Comparison of ENCODE assay signal across 1 cellular context in the genomic region with DNA sequence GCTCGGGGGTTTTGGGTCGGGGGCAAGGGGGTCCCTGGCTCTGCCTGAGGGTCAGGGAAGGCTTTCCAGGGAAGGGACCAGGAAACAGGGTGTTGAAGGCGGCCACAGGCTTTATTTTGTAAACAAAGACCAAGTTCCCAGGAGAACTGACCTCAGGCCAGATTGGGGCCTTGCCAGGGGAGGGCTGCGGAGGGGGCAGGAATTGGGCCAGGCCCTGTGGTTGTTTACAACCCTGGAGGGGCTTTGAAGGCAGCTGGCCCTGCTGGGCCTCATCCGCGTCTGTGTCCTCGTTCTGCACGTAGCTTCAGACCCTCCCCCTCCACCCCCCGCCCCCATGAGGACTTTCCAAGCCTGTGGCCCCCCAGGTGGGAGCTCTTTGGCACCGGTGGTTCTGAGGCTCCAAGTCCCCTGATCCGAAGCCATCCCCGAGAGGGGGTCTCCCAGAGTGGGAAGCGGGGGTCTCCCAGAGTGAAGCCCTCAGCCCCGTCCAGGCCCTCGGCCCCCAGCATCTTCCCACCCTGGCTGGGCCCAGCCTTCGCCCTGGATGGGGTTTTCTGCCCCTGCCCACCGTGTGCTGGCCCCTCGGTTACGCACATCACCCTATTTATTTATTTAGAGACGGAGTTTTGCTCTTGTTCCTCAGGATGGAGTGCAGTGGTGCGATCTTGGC.
TF ChIP-seq lines count a peak whose summit lies in the region.

No MANE protein-coding gene starts in this region.

TF ChIP-seq in HepG2, 621 proteins besides CTCF, POLR2A, EP300 and RAD21 (continued from another document and continues in another):
- TF ChIP-seq, protein P1, sequence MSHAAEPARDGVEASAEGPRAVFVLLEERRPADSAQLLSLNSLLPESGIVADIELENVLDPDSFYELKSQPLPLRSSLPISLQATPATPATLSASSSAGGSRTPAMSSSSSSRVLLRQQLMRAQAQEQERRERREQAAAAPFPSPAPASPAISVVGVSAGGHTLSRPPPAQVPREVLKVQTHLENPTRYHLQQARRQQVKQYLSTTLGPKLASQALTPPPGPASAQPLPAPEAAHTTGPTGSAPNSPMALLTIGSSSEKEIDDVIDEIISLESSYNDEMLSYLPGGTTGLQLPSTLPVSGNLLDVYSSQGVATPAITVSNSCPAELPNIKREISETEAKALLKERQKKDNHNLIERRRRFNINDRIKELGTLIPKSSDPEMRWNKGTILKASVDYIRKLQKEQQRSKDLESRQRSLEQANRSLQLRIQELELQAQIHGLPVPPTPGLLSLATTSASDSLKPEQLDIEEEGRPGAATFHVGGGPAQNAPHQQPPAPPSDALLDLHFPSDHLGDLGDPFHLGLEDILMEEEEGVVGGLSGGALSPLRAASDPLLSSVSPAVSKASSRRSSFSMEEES (CRISPR knock-in tag; IDR thresholded peaks at IDR 0.05): 0 out of 2 replicates have a peak, but pooled peaks have one; percentile 14
- TF ChIP-seq SAFB2 (CRISPR knock-in tag; IDR thresholded peaks at IDR 0.05; ENCODE audit: borderline replicate concordance, low read depth): 0 out of 2 replicates have a peak, but pooled peaks have one; percentile 13
- TF ChIP-seq, protein P2, sequence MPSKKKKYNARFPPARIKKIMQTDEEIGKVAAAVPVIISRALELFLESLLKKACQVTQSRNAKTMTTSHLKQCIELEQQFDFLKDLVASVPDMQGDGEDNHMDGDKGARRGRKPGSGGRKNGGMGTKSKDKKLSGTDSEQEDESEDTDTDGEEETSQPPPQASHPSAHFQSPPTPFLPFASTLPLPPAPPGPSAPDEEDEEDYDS (CRISPR knock-in tag; IDR thresholded peaks at IDR 0.05): peak; percentile 47; the same call in 1 of the 2 replicates
- TF ChIP-seq ZNF619 (CRISPR knock-in tag; IDR thresholded peaks at IDR 0.05): no peak
- TF ChIP-seq, protein P3, sequence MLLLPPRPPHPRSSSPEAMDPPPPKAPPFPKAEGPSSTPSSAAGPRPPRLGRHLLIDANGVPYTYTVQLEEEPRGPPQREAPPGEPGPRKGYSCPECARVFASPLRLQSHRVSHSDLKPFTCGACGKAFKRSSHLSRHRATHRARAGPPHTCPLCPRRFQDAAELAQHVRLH (CRISPR knock-in tag; IDR thresholded peaks at IDR 0.05; ENCODE audit: borderline replicate concordance, low read depth): peak; percentile 38; the same call in 1 of the 2 replicates
- TF ChIP-seq, protein P4, sequence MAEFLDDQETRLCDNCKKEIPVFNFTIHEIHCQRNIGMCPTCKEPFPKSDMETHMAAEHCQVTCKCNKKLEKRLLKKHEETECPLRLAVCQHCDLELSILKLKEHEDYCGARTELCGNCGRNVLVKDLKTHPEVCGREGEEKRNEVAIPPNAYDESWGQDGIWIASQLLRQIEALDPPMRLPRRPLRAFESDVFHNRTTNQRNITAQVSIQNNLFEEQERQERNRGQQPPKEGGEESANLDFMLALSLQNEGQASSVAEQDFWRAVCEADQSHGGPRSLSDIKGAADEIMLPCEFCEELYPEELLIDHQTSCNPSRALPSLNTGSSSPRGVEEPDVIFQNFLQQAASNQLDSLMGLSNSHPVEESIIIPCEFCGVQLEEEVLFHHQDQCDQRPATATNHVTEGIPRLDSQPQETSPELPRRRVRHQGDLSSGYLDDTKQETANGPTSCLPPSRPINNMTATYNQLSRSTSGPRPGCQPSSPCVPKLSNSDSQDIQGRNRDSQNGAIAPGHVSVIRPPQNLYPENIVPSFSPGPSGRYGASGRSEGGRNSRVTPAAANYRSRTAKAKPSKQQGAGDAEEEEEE (CRISPR knock-in tag; IDR thresholded peaks at IDR 0.05; ENCODE audit: borderline replicate concordance): no peak
- TF ChIP-seq ZFX (CRISPR knock-in tag; IDR thresholded peaks at IDR 0.05; ENCODE audit: low read depth): peak; percentile 83
- TF ChIP-seq ZFY (CRISPR knock-in tag; IDR thresholded peaks at IDR 0.05): peak; percentile 55; the same call in 1 of the 2 replicates
- TF ChIP-seq RNF2 (conservative IDR thresholded peaks at IDR 0.05; ENCODE audit: low read depth): no peak
- peak; percentile 56; the same call in 1 of the 2 replicates for TF ChIP-seq GATAD2A (CRISPR knock-in tag; IDR thresholded peaks at IDR 0.05)
- peak; percentile 50; the same call in 1 of the 2 replicates for TF ChIP-seq ZBTB38 (CRISPR knock-in tag; IDR thresholded peaks at IDR 0.05)
- TF ChIP-seq, protein P5, sequence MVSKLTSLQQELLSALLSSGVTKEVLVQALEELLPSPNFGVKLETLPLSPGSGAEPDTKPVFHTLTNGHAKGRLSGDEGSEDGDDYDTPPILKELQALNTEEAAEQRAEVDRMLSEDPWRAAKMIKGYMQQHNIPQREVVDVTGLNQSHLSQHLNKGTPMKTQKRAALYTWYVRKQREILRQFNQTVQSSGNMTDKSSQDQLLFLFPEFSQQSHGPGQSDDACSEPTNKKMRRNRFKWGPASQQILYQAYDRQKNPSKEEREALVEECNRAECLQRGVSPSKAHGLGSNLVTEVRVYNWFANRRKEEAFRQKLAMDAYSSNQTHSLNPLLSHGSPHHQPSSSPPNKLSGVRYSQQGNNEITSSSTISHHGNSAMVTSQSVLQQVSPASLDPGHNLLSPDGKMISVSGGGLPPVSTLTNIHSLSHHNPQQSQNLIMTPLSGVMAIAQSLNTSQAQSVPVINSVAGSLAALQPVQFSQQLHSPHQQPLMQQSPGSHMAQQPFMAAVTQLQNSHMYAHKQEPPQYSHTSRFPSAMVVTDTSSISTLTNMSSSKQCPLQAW (CRISPR knock-in tag; IDR thresholded peaks at IDR 0.05): 0 out of 2 replicates have a peak, but pooled peaks have one; percentile 45
- TF ChIP-seq ETV5 (CRISPR knock-in tag; IDR thresholded peaks at IDR 0.05; ENCODE audit: borderline replicate concordance): peak; percentile 73; the same call in 1 of the 2 replicates
- peak; percentile 56 for TF ChIP-seq HDAC2 (CRISPR knock-in tag; IDR thresholded peaks at IDR 0.05)
- TF ChIP-seq, protein P6, sequence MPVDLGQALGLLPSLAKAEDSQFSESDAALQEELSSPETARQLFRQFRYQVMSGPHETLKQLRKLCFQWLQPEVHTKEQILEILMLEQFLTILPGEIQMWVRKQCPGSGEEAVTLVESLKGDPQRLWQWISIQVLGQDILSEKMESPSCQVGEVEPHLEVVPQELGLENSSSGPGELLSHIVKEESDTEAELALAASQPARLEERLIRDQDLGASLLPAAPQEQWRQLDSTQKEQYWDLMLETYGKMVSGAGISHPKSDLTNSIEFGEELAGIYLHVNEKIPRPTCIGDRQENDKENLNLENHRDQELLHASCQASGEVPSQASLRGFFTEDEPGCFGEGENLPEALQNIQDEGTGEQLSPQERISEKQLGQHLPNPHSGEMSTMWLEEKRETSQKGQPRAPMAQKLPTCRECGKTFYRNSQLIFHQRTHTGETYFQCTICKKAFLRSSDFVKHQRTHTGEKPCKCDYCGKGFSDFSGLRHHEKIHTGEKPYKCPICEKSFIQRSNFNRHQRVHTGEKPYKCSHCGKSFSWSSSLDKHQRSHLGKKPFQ (CRISPR knock-in tag; IDR thresholded peaks at IDR 0.05; ENCODE audit: insufficient replicate concordance): no peak
- TF ChIP-seq, protein P7, sequence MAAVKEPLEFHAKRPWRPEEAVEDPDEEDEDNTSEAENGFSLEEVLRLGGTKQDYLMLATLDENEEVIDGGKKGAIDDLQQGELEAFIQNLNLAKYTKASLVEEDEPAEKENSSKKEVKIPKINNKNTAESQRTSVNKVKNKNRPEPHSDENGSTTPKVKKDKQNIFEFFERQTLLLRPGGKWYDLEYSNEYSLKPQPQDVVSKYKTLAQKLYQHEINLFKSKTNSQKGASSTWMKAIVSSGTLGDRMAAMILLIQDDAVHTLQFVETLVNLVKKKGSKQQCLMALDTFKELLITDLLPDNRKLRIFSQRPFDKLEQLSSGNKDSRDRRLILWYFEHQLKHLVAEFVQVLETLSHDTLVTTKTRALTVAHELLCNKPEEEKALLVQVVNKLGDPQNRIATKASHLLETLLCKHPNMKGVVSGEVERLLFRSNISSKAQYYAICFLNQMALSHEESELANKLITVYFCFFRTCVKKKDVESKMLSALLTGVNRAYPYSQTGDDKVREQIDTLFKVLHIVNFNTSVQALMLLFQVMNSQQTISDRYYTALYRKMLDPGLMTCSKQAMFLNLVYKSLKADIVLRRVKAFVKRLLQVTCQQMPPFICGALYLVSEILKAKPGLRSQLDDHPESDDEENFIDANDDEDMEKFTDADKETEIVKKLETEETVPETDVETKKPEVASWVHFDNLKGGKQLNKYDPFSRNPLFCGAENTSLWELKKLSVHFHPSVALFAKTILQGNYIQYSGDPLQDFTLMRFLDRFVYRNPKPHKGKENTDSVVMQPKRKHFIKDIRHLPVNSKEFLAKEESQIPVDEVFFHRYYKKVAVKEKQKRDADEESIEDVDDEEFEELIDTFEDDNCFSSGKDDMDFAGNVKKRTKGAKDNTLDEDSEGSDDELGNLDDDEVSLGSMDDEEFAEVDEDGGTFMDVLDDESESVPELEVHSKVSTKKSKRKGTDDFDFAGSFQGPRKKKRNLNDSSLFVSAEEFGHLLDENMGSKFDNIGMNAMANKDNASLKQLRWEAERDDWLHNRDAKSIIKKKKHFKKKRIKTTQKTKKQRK (IDR thresholded peaks at IDR 0.05; ENCODE audit: low read length): no peak
- peak; percentile 40; the same call in 1 of the 2 replicates for TF ChIP-seq YEATS2 (CRISPR knock-in tag; IDR thresholded peaks at IDR 0.05; ENCODE audit: borderline replicate concordance)
- TF ChIP-seq, protein P8, sequence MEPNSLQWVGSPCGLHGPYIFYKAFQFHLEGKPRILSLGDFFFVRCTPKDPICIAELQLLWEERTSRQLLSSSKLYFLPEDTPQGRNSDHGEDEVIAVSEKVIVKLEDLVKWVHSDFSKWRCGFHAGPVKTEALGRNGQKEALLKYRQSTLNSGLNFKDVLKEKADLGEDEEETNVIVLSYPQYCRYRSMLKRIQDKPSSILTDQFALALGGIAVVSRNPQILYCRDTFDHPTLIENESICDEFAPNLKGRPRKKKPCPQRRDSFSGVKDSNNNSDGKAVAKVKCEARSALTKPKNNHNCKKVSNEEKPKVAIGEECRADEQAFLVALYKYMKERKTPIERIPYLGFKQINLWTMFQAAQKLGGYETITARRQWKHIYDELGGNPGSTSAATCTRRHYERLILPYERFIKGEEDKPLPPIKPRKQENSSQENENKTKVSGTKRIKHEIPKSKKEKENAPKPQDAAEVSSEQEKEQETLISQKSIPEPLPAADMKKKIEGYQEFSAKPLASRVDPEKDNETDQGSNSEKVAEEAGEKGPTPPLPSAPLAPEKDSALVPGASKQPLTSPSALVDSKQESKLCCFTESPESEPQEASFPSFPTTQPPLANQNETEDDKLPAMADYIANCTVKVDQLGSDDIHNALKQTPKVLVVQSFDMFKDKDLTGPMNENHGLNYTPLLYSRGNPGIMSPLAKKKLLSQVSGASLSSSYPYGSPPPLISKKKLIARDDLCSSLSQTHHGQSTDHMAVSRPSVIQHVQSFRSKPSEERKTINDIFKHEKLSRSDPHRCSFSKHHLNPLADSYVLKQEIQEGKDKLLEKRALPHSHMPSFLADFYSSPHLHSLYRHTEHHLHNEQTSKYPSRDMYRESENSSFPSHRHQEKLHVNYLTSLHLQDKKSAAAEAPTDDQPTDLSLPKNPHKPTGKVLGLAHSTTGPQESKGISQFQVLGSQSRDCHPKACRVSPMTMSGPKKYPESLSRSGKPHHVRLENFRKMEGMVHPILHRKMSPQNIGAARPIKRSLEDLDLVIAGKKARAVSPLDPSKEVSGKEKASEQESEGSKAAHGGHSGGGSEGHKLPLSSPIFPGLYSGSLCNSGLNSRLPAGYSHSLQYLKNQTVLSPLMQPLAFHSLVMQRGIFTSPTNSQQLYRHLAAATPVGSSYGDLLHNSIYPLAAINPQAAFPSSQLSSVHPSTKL (CRISPR knock-in tag; IDR thresholded peaks at IDR 0.05): peak; percentile 69
- no peak for TF ChIP-seq HMG20B (CRISPR knock-in tag; conservative IDR thresholded peaks at IDR 0.05)
- no peak for TF ChIP-seq TGIF2 (CRISPR knock-in tag; IDR thresholded peaks at IDR 0.05)
- TF ChIP-seq PAF1 (CRISPR knock-in tag; IDR thresholded peaks at IDR 0.05): no peak
- TF ChIP-seq, protein P9, sequence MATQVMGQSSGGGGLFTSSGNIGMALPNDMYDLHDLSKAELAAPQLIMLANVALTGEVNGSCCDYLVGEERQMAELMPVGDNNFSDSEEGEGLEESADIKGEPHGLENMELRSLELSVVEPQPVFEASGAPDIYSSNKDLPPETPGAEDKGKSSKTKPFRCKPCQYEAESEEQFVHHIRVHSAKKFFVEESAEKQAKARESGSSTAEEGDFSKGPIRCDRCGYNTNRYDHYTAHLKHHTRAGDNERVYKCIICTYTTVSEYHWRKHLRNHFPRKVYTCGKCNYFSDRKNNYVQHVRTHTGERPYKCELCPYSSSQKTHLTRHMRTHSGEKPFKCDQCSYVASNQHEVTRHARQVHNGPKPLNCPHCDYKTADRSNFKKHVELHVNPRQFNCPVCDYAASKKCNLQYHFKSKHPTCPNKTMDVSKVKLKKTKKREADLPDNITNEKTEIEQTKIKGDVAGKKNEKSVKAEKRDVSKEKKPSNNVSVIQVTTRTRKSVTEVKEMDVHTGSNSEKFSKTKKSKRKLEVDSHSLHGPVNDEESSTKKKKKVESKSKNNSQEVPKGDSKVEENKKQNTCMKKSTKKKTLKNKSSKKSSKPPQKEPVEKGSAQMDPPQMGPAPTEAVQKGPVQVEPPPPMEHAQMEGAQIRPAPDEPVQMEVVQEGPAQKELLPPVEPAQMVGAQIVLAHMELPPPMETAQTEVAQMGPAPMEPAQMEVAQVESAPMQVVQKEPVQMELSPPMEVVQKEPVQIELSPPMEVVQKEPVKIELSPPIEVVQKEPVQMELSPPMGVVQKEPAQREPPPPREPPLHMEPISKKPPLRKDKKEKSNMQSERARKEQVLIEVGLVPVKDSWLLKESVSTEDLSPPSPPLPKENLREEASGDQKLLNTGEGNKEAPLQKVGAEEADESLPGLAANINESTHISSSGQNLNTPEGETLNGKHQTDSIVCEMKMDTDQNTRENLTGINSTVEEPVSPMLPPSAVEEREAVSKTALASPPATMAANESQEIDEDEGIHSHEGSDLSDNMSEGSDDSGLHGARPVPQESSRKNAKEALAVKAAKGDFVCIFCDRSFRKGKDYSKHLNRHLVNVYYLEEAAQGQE (IDR thresholded peaks at IDR 0.05; ENCODE audit: borderline replicate concordance in 1 of 2, low read depth in 1 of 2, low read length in 2 of 2): peak in 1 of 2 experiments; percentile 29; a peak in 1 of 4 replicates
- peak; percentile 72; the same call in 1 of the 2 replicates for TF ChIP-seq ZMAT3 (CRISPR knock-in tag; conservative IDR thresholded peaks at IDR 0.05)
- TF ChIP-seq ZNF724P (CRISPR knock-in tag; IDR thresholded peaks at IDR 0.05; ENCODE audit: borderline replicate concordance): 0 out of 2 replicates have a peak, but pooled peaks have one; percentile 40
- 0 out of 4 replicates have a peak, but pooled peaks of 1 of the 2 experiments have one; percentile 14 for TF ChIP-seq NR2F1 (CRISPR knock-in tag; IDR thresholded peaks at IDR 0.05)
- peak; percentile 61; the same call in 1 of the 2 replicates for TF ChIP-seq FOXK2 (IDR thresholded peaks at IDR 0.05)
- no peak for TF ChIP-seq TAF1 (CRISPR knock-in tag; IDR thresholded peaks at IDR 0.05)
